9 cellular contexts compared by ENCODE assay signal in the genomic region with DNA sequence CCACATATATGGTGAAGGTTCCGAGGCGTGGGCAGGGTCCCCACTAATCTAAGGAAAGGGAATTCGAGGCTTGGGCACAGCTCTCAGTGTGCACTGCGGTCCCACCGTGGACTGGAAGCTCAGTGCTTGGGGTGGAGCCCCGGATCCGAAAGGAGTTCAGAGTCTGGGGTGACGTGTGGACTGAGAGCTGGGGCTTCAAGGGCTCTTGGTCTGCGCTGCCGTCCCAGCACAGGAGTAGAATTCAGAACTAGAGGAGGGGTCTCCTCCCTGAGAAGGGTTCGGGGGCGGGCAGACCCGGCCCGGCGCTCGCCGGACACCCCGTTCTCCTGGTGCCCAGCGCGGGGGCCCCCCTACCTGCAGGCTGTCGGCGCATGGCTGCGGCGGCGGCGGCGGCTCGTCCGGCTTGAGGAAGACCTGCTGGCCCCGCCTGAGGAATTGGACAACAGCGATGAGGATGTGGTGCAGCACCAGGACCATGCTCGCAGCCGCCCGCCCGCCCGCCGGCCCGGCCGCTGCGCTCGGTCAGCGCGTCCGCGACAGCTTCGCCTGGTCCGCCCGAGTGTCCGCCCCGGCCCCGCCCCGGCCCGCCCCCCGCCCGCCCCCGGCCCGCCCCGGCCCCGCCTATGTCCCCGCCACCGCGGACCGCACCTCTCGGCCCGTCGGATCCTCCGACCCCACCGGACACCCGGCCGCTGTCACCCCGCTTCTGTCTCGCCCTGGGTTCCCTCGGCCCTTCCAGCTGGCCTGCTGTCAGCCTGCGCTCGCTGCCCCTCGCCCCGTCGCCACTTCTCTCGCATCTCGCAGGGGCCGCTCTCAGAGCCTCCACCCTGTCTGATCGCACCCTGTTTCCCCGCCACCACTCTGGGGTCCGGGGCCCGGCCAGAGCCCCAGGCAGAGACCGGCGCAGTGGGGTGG. TPM values are rescaled to one million over a fixed set of nuclear protein-coding genes. Genes with fewer than 3 reads are reported as not detected.
A peak's percentile ranks its signal among the peaks of the same experiment; 100 is the strongest.
DNase-seq lines count a peak whose midpoint lies in the region; ATAC-seq, FAIRE-seq and TF ChIP-seq lines count a peak whose summit lies in the region.
"Had no signal": no experiment of that assay in that cellular context is flagged by ENCODE, and none has a peak within 500 bp of the region (broad histone marks: within the 10 kb centered on the region; RNA-seq: fewer than 3 reads in every experiment).

No MANE protein-coding gene starts in this region.

- in situ Hi-C loops in T47D (cut with HindIII; ENCODE audit: low pct_unique_long_range_greater_than_20kb, low sequenced_read_pairs): no loop called here

- H3K4me3 ChIP-seq in kidney (ENCODE audit: low read length in 2 of 2): peak overlapping the region; percentile 38 to 39

- peak; percentile 52 for DNase-seq in DMS79 treated with DMSO at 0.1 percent for 48 hours (lab: John Stamatoyannopoulos, UW)
- no peak for DNase-seq in DMS79 (lab: John Stamatoyannopoulos, UW)
- peak; percentile 6 for DNase-seq in NCI-H774 (lab: John Stamatoyannopoulos, UW)
- peak; percentile 41 to 91 for DNase-seq in T47D (ENCODE audit: low read depth in 1 of 2, low spot score in 1 of 2)
- peak; percentile 83 for DNase-seq in kidney
- DNase-seq in foreskin keratinocyte: no peak
- no peak for DNase-seq in DMS 273 treated with DMSO at 0.1 percent for 48 hours (lab: John Stamatoyannopoulos, UW)

- intact Hi-C loops in kidney (cut with DNase I): loop anchor here (5.0 kb wide), 1 partner anchor 55 kb away; no protein-coding TSS in a partner anchor

- H3K27me3 ChIP-seq in foreskin keratinocyte: peaks cover 40% of the 10 kb centered on the region

- no peaks in the 10 kb centered on the region for H3K9me3 ChIP-seq in kidney (ENCODE audit: control insufficient read depth in 1 of 2, low read length in 2 of 2)

- no peak for FAIRE-seq in kidney (lab: Jason Lieb, UNC)

- H3K4me1 Mint-ChIP-seq in stimulated activated memory B cell treated with anti-CD40 and anti-IgM and Interleukin-4, amounts not matched to agents 10 μg/mL and 1 μg/mL and 100 μg/mL, for 72 hours: no peaks in the 10 kb centered on the region

- no peaks in the 10 kb centered on the region for H3K9me3 Mint-ChIP-seq in stimulated activated memory B cell treated with anti-CD40 and anti-IgM and Interleukin-4, amounts not matched to agents 10 μg/mL and 1 μg/mL and 100 μg/mL, for 72 hours

- peak; percentile 47 for ATAC-seq in stimulated activated memory B cell treated with anti-CD40 and anti-IgM and Interleukin-4, amounts not matched to agents 10 μg/mL and 1 μg/mL and 100 μg/mL, for 72 hours
- ATAC-seq in foreskin keratinocyte: no peak

- no peak overlapping the region for H3K27ac Mint-ChIP-seq in stimulated activated memory B cell treated with anti-CD40 and anti-IgM and Interleukin-4, amounts not matched to agents 10 μg/mL and 1 μg/mL and 100 μg/mL, for 72 hours

- H3K4me3 Mint-ChIP-seq in stimulated activated memory B cell treated with anti-CD40 and anti-IgM and Interleukin-4, amounts not matched to agents 10 μg/mL and 1 μg/mL and 100 μg/mL, for 72 hours: peak overlapping the region; percentile 60

- no peak for TF ChIP-seq CTCF in kidney (IDR thresholded peaks at IDR 0.05; ENCODE audit: borderline replicate concordance, extremely low read depth, insufficient read depth)
- TF ChIP-seq CTCF in foreskin keratinocyte (conservative IDR thresholded peaks at IDR 0.05): no peak

- no peaks in the 10 kb centered on the region for H3K36me3 Mint-ChIP-seq in stimulated activated memory B cell treated with anti-CD40 and anti-IgM and Interleukin-4, amounts not matched to agents 10 μg/mL and 1 μg/mL and 100 μg/mL, for 72 hours

- H3K27me3 Mint-ChIP-seq in stimulated activated memory B cell treated with anti-CD40 and anti-IgM and Interleukin-4, amounts not matched to agents 10 μg/mL and 1 μg/mL and 100 μg/mL, for 72 hours: peaks cover 7% of the 10 kb centered on the region

- H3K4me1 ChIP-seq in kidney (ENCODE audit: control insufficient read depth in 1 of 2, insufficient read depth in 1 of 2, low read depth in 1 of 2, low read length in 2 of 2): no peaks in the 10 kb centered on the region
- no peaks in the 10 kb centered on the region for H3K4me1 ChIP-seq in foreskin keratinocyte

- no peak overlapping the region for H3K27ac ChIP-seq in kidney (ENCODE audit: low read depth in 2 of 2, low read length in 2 of 2)
- H3K27ac ChIP-seq in foreskin keratinocyte: no peak overlapping the region
- H3K27ac ChIP-seq: 22Rv1 had no signal

- no peaks in the 10 kb centered on the region for H3K36me3 ChIP-seq in kidney (ENCODE audit: control insufficient read depth in 1 of 2, insufficient read depth in 2 of 2, low read length in 2 of 2)

- peak overlapping the region in 1 of 2 donors; percentile 46 for H3K9ac ChIP-seq in kidney (ENCODE audit: low read length in 2 of 2)

RNA-seq across cellular contexts. Expression of a gene that starts 32.1 kb away (rescaled TPM):
- total RNA-seq in kidney (42.0 TPM), foreskin keratinocyte (1.4 and 1.8 TPM in 2 replicates)
- polyA plus RNA-seq in kidney (ENCODE audit: insufficient read depth, low read depth, low replicate concordance) (12.6 TPM), foreskin keratinocyte (1.2 and 1.4 TPM in 2 replicates)

Comparison
In these comparisons a context has a peak if more than half of its experiments do, and no peak if none do; other contexts are left out.
1. DNase-seq: peak in DMS79 treated with DMSO at 0.1 percent for 48 hours (single experiment), NCI-H774 (single experiment), T47D (2 of 2) and kidney (single experiment); none in DMS79 (single experiment), foreskin keratinocyte (0 of 2) and DMS 273 treated with DMSO at 0.1 percent for 48 hours (single experiment).
2. RNA of a gene that starts 32.1 kb away (total RNA-seq): 42.0 TPM in kidney (single experiment); 1.4 to 1.8 TPM in foreskin keratinocyte; every median in the first group is over 10 times any median in the second.